1 cellular context compared by ENCODE assay signal in the genomic region with DNA sequence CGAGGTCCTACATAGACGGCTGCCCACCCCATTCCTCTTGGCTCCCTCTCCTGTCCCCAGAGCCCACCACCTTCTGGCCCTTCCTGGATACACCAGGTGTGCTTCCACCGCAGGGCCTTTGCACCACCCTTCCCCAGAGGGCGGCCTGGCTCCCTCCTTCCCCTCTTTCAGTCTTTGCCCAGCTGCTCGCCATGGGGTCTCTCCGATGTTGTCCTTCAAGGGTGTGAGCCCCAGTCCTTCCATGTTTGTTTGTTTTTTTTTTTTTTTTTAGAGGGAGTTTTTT.
A peak's percentile ranks its signal among the peaks of the same experiment; 100 is the strongest.
TF ChIP-seq lines count a peak whose summit lies in the region.

No MANE protein-coding gene starts in this region.

TF ChIP-seq in HepG2, 621 proteins besides CTCF, POLR2A, EP300 and RAD21:
- TF ChIP-seq, protein P1, sequence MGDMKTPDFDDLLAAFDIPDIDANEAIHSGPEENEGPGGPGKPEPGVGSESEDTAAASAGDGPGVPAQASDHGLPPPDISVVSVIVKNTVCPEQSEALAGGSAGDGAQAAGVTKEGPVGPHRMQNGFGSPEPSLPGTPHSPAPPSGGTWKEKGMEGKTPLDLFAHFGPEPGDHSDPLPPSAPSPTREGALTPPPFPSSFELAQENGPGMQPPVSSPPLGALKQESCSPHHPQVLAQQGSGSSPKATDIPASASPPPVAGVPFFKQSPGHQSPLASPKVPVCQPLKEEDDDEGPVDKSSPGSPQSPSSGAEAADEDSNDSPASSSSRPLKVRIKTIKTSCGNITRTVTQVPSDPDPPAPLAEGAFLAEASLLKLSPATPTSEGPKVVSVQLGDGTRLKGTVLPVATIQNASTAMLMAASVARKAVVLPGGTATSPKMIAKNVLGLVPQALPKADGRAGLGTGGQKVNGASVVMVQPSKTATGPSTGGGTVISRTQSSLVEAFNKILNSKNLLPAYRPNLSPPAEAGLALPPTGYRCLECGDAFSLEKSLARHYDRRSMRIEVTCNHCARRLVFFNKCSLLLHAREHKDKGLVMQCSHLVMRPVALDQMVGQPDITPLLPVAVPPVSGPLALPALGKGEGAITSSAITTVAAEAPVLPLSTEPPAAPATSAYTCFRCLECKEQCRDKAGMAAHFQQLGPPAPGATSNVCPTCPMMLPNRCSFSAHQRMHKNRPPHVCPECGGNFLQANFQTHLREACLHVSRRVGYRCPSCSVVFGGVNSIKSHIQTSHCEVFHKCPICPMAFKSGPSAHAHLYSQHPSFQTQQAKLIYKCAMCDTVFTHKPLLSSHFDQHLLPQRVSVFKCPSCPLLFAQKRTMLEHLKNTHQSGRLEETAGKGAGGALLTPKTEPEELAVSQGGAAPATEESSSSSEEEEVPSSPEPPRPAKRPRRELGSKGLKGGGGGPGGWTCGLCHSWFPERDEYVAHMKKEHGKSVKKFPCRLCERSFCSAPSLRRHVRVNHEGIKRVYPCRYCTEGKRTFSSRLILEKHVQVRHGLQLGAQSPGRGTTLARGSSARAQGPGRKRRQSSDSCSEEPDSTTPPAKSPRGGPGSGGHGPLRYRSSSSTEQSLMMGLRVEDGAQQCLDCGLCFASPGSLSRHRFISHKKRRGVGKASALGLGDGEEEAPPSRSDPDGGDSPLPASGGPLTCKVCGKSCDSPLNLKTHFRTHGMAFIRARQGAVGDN (CRISPR knock-in tag; IDR thresholded peaks at IDR 0.05) = 0 out of 2 replicates have a peak, but pooled peaks have one; percentile 30
- TF ChIP-seq, protein P2, sequence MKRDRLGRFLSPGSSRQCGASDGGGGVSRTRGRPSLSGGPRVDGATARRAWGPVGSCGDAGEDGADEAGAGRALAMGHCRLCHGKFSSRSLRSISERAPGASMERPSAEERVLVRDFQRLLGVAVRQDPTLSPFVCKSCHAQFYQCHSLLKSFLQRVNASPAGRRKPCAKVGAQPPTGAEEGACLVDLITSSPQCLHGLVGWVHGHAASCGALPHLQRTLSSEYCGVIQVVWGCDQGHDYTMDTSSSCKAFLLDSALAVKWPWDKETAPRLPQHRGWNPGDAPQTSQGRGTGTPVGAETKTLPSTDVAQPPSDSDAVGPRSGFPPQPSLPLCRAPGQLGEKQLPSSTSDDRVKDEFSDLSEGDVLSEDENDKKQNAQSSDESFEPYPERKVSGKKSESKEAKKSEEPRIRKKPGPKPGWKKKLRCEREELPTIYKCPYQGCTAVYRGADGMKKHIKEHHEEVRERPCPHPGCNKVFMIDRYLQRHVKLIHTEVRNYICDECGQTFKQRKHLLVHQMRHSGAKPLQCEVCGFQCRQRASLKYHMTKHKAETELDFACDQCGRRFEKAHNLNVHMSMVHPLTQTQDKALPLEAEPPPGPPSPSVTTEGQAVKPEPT (CRISPR knock-in tag; IDR thresholded peaks at IDR 0.05; ENCODE audit: low read depth) = no peak
- no peak for TF ChIP-seq TOE1 (CRISPR knock-in tag; IDR thresholded peaks at IDR 0.05)
- TF ChIP-seq RCOR2 (CRISPR knock-in tag; IDR thresholded peaks at IDR 0.05) = no peak
- TF ChIP-seq ZNF570 (CRISPR knock-in tag; IDR thresholded peaks at IDR 0.05; ENCODE audit: borderline replicate concordance) = no peak
- TF ChIP-seq ZNF550 (CRISPR knock-in tag; IDR thresholded peaks at IDR 0.05; ENCODE audit: borderline replicate concordance) = 0 out of 2 replicates have a peak, but pooled peaks have one; percentile 66
- TF ChIP-seq ZNF569 (CRISPR knock-in tag; IDR thresholded peaks at IDR 0.05; ENCODE audit: borderline replicate concordance) = no peak
- TF ChIP-seq ZNF577 (CRISPR knock-in tag; IDR thresholded peaks at IDR 0.05; ENCODE audit: borderline replicate concordance, low read depth) = no peak
- peak; percentile 95 for TF ChIP-seq ZMYM3 (CRISPR knock-in tag; IDR thresholded peaks at IDR 0.05)
- TF ChIP-seq, protein P3, sequence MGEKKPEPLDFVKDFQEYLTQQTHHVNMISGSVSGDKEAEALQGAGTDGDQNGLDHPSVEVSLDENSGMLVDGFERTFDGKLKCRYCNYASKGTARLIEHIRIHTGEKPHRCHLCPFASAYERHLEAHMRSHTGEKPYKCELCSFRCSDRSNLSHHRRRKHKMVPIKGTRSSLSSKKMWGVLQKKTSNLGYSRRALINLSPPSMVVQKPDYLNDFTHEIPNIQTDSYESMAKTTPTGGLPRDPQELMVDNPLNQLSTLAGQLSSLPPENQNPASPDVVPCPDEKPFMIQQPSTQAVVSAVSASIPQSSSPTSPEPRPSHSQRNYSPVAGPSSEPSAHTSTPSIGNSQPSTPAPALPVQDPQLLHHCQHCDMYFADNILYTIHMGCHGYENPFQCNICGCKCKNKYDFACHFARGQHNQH (CRISPR knock-in tag; IDR thresholded peaks at IDR 0.05) = no peak
- no peak for TF ChIP-seq RARA (CRISPR knock-in tag; IDR thresholded peaks at IDR 0.05)
TF ChIP-seq in HepG2: peak in this region for 3.
